In the genomic region with DNA sequence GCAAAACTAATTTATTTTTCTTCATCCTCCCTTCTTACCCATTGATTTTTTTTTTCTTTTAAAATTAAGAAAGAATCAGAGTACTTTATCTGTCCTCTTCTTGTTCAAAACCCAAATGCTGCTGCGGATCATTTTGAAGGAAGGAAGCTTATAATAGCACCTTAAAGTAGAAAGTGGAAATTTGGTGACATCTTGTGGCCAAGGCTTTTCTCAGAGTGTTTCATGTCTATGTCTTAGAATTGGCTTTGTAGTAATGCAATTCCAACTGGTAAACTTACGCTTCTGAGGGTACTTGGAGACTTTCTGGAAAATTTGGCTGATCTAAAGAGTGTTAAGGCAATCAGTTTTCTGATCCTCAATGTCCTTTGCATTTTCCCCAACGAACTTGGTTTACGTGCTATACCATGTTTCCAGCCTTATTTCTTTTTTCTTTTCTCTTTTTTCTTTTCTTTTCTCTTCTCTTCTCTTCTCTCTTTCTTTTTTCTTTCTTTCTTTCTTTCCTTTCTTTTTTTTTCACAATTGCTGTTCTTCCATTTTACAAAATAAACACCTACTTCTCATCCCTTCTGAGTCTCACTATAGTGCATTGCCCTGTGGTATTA, we compare ENCODE assay signal across 8 cellular contexts. TPM values are rescaled to one million over a fixed set of nuclear protein-coding genes. Genes with fewer than 3 reads are reported as not detected.
DNase-seq lines count a peak whose midpoint lies in the region; ATAC-seq, FAIRE-seq and TF ChIP-seq lines count a peak whose summit lies in the region.

No MANE protein-coding gene starts in this region.

- H3K4me3 ChIP-seq in choroid plexus epithelial cell (ENCODE audit: low read depth, low read length): no peak overlapping the region

- H3K27me3 Mint-ChIP-seq in progenitor cell of endocrine pancreas: no peaks in the 10 kb centered on the region

- H3K4me3 Mint-ChIP-seq in progenitor cell of endocrine pancreas (ENCODE audit: low read depth): no peak overlapping the region

- FAIRE-seq in GM12892 (lab: Jason Lieb, UNC): peak; percentile 36

- H3K9me3 Mint-ChIP-seq in progenitor cell of endocrine pancreas (ENCODE audit: low read depth): peaks cover 9% of the 10 kb centered on the region

- H3K27ac Mint-ChIP-seq in progenitor cell of endocrine pancreas: no peak overlapping the region

- TF ChIP-seq CTCF in choroid plexus epithelial cell (conservative IDR thresholded peaks at IDR 0.05; ENCODE audit: low read depth, low read length) (peak; percentile 61), progenitor cell of endocrine pancreas (IDR thresholded peaks at IDR 0.05; ENCODE audit: unreplicated experiment) (peak; percentile 49)

- no peaks in the 10 kb centered on the region for H3K4me1 Mint-ChIP-seq in progenitor cell of endocrine pancreas (ENCODE audit: low read depth)

- peak; percentile 55 for DNase-seq in CD1c-positive myeloid dendritic cell (ENCODE audit: extremely low spot score)
- DNase-seq in GM12892 (ENCODE audit: insufficient read length): no peak
- peak; percentile 38 for DNase-seq in NCI-H460 (ENCODE audit: extremely low read depth, low read depth)
- DNase-seq in choroid plexus epithelial cell (ENCODE audit: low read depth): peak; percentile 83
- no peak for DNase-seq in progenitor cell of endocrine pancreas (ENCODE audit: low spot score, unreplicated experiment)
- DNase-seq in NK-92 (lab: John Stamatoyannopoulos, UW; ENCODE audit: unreplicated experiment): no peak
- no peak for DNase-seq in cerebellum (ENCODE audit: low spot score)

- TF ChIP-seq POLR2A in GM12892 (IDR thresholded peaks at IDR 0.05; ENCODE audit: low read depth, low read length): no peak

- H3K36me3 Mint-ChIP-seq in progenitor cell of endocrine pancreas (ENCODE audit: insufficient read depth): no peaks in the 10 kb centered on the region

- peak; percentile 95 for ATAC-seq in HG02623 (IDR thresholded peaks at IDR 0.05; ENCODE audit: unreplicated experiment)

RNA-seq across cellular contexts. Expression of gene C3orf38, which starts 30.7 kb away (rescaled TPM):
- 23.7 TPM for polyA plus RNA-seq in GM12892 (2012; ENCODE audit: missing spikeins)
- 14.4 and 19.7 TPM in 2 replicates for total RNA-seq in NCI-H460 (2014; rRNA removed; shearing (Covaris generic))
- 3.6 and 10.3 TPM in 2 replicates for polyA plus RNA-seq in NCI-H460 (2014; cell fraction: nucleus; rRNA removed)
- total RNA-seq in progenitor cell of endocrine pancreas (30.7 and 35.4 TPM in 2 replicates), cerebellum (46.1 TPM)

Comparison
In these comparisons a context has a peak if more than half of its experiments do, and no peak if none do; other contexts are left out.
1. DNase-seq: peak in CD1c-positive myeloid dendritic cell (single experiment), NCI-H460 (single experiment) and choroid plexus epithelial cell (single experiment); none in GM12892 (single experiment), progenitor cell of endocrine pancreas (single experiment), NK-92 (single experiment) and cerebellum (single experiment).